9 cellular contexts compared by ENCODE assay signal in the genomic region with DNA sequence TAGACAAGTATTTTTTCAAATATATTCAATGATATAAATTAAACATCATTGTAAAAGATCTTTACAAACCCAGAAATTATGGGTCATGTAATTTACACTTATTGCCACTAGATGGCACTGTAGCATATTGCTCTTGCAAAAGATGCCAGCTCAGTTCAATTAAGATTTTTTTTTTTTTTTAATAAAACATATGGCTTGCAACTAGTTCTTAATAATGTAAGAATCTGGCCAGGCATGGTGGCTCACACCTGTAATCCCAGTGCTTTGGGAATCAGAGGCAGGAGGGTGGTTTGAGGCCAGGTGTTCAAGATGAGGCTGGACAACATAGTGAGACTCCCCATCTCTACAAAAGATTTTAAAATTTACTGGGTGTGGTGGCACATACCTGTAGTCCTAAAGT. TPM values are rescaled to one million over a fixed set of nuclear protein-coding genes. Genes with fewer than 3 reads are reported as not detected.
DNase-seq lines count a peak whose midpoint lies in the region; ATAC-seq and TF ChIP-seq lines count a peak whose summit lies in the region.
"Had no signal": no experiment of that assay in that cellular context is flagged by ENCODE, and none has a peak within 500 bp of the region (broad histone marks: within the 10 kb centered on the region; RNA-seq: fewer than 3 reads in every experiment).

No MANE protein-coding gene starts in this region.

- H3K9me3 ChIP-seq in neural cell (ENCODE audit: low read length) (no peaks in the 10 kb centered on the region), T-helper 17 cell (ENCODE audit: control insufficient read depth, low read length, poor library complexity, severe bottlenecking) (no peaks in the 10 kb centered on the region)
- H3K9me3 ChIP-seq: HAP-1 had no signal

- H3K36me3 Mint-ChIP-seq in T-helper 17 cell (ENCODE audit: low read depth): peaks cover 3% of the 10 kb centered on the region

- peaks cover 41% of the 10 kb centered on the region for H3K27me3 Mint-ChIP-seq in T-helper 17 cell

- no peak overlapping the region for H3K27ac ChIP-seq in neural cell (ENCODE audit: low read length)

- H3K27ac Mint-ChIP-seq in T-helper 17 cell: no peak overlapping the region

- CTCF ChIA-PET in AG04449 (lab: Yijun Ruan, JAX): interaction anchor here (0.8 to 5.5 kb wide), 34 partner anchors 9 to 439 kb away, joined by 3 to 264 read pairs (median 4); a partner anchor contains a TSS

- H3K4me2 ChIP-seq in neural cell (ENCODE audit: low read length): no peak overlapping the region

- TF ChIP-seq RAD21 in neural cell (conservative IDR thresholded peaks at IDR 0.05): peak; percentile 87

- H2AFZ ChIP-seq in neural cell (ENCODE audit: low read depth, low read length): no peak overlapping the region

- no peak overlapping the region for H3K4me3 Mint-ChIP-seq in T-helper 17 cell

- DNase-seq in AG04449 (ENCODE audit: low read depth, low spot score) (no peak), NCI-H774 (lab: John Stamatoyannopoulos, UW) (peak; percentile 26), dedifferentiated amniotic fluid mesenchymal stem cell (ENCODE audit: extremely low spot score) (peak; percentile 57), T-helper 17 cell (no peak), HuH-7 (ENCODE audit: low spot score) (no peak)

- H3K4me3 ChIP-seq in AG04449 (ENCODE audit: low read depth, low read length) (no peak overlapping the region), neural cell (ENCODE audit: low read length) (no peak overlapping the region)
- H3K4me3 ChIP-seq: HAP-1 had no signal

- peaks cover 15% of the 10 kb centered on the region for H3K4me1 Mint-ChIP-seq in T-helper 17 cell

- ATAC-seq in T-helper 17 cell (no peak), HG02610 (IDR thresholded peaks at IDR 0.05; ENCODE audit: unreplicated experiment) (no peak)

- H3F3A ChIP-seq in neural cell (ENCODE audit: insufficient read depth, low read length, poor library complexity, severe bottlenecking): no peaks in the 10 kb centered on the region

- no peaks in the 10 kb centered on the region for H4K20me1 ChIP-seq in neural cell (ENCODE audit: insufficient read depth)

- TF ChIP-seq EP300 in neural cell (conservative IDR thresholded peaks at IDR 0.05; ENCODE audit: poor library complexity, severe bottlenecking): no peak

- H3K9me2 ChIP-seq in neural cell (ENCODE audit: insufficient read depth, low read length): no peaks in the 10 kb centered on the region

- H3K27me3 ChIP-seq in neural cell (ENCODE audit: insufficient read depth, low read depth, low read length): no peaks in the 10 kb centered on the region

- no peaks in the 10 kb centered on the region for H3K79me2 ChIP-seq in neural cell (replicated peaks; ENCODE audit: insufficient read depth, low read length)

- peak; percentile 20 for TF ChIP-seq CTCF in AG04449 (IDR thresholded peaks at IDR 0.05; ENCODE audit: insufficient read depth, low read length, missing control alignments)
- TF ChIP-seq CTCF in GM12873 (IDR thresholded peaks at IDR 0.05; ENCODE audit: insufficient read depth, low read depth, low read length, missing control alignments): peak; percentile 43
- TF ChIP-seq CTCF in neural cell (IDR thresholded peaks at IDR 0.05; ENCODE audit: poor library complexity, severe bottlenecking): peak; percentile 85

- H3K36me3 ChIP-seq in neural cell (ENCODE audit: insufficient read depth, low read length): no peaks in the 10 kb centered on the region
- H3K36me3 ChIP-seq: HAP-1 had no signal

- H3K9ac ChIP-seq in neural cell (ENCODE audit: low read length): no peak overlapping the region

- POLR2A ChIA-PET in AG04449 (lab: Yijun Ruan, JAX): interaction anchor here (0.6 kb wide), 1 partner anchor 61 kb away, joined by 3 read pairs; no protein-coding TSS in a partner anchor

TF ChIP-seq in neural cell, 6 proteins besides CTCF, POLR2A, EP300 and RAD21:
- TF ChIP-seq EZH2 (IDR thresholded peaks at IDR 0.05; ENCODE audit: borderline replicate concordance, insufficient read depth, low read length, poor library complexity, severe bottlenecking) (no peak), SMC3 (conservative IDR thresholded peaks at IDR 0.05; ENCODE audit: poor library complexity) (peak; percentile 86), POLR2AphosphoS5 (IDR thresholded peaks at IDR 0.05) (no peak)
- TF ChIP-seq, protein P1, sequence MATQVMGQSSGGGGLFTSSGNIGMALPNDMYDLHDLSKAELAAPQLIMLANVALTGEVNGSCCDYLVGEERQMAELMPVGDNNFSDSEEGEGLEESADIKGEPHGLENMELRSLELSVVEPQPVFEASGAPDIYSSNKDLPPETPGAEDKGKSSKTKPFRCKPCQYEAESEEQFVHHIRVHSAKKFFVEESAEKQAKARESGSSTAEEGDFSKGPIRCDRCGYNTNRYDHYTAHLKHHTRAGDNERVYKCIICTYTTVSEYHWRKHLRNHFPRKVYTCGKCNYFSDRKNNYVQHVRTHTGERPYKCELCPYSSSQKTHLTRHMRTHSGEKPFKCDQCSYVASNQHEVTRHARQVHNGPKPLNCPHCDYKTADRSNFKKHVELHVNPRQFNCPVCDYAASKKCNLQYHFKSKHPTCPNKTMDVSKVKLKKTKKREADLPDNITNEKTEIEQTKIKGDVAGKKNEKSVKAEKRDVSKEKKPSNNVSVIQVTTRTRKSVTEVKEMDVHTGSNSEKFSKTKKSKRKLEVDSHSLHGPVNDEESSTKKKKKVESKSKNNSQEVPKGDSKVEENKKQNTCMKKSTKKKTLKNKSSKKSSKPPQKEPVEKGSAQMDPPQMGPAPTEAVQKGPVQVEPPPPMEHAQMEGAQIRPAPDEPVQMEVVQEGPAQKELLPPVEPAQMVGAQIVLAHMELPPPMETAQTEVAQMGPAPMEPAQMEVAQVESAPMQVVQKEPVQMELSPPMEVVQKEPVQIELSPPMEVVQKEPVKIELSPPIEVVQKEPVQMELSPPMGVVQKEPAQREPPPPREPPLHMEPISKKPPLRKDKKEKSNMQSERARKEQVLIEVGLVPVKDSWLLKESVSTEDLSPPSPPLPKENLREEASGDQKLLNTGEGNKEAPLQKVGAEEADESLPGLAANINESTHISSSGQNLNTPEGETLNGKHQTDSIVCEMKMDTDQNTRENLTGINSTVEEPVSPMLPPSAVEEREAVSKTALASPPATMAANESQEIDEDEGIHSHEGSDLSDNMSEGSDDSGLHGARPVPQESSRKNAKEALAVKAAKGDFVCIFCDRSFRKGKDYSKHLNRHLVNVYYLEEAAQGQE (IDR thresholded peaks at IDR 0.05; ENCODE audit: borderline replicate concordance): no peak
TF ChIP-seq in neural cell: peak in this region for 1.

RNA-seq across cellular contexts. Expression of a gene that starts 49.4 kb away (rescaled TPM):
- polyA plus RNA-seq in neural cell: 25.3 and 30.8 TPM in 2 replicates
- polyA minus RNA-seq in neural cell: 47.9 and 55.8 TPM in 2 replicates
- total RNA-seq in T-helper 17 cell: 10 to 100 TPM; 13.4 to 19.6 TPM

Comparison
In these comparisons a context has a peak if more than half of its experiments do, and no peak if none do; other contexts are left out.
1. DNase-seq: peak in NCI-H774 (single experiment) and dedifferentiated amniotic fluid mesenchymal stem cell (single experiment); none in AG04449 (single experiment), T-helper 17 cell (0 of 3) and HuH-7 (single experiment).
2. CTCF ChIP-seq: peak in every context shown above with its lines; median percentile 85 in neural cell; 43 in GM12873; 20 in AG04449.